8 cellular contexts compared by ENCODE assay signal in genomic region chr12:27331927-27332324, GRCh38. TPM values are rescaled to one million over a fixed set of nuclear protein-coding genes. Genes with fewer than 3 reads are reported as not detected.
DNase-seq lines count a peak whose midpoint lies in the region; ATAC-seq and TF ChIP-seq lines count a peak whose summit lies in the region.

No MANE protein-coding gene starts in this region.

- CTCF ChIA-PET in activated CD8-positive, alpha-beta T cell treated with anti-CD3 and anti-CD28 coated beads for 36 hours (lab: Charles Lee), result interaction anchor here (0.8 to 1.9 kb wide), 4 partner anchors 15 to 372 kb away, joined by 3 to 6 read pairs (median 4); no protein-coding TSS in a partner anchor

- H3K9me3 ChIP-seq in suprapubic skin, result no peaks in the 10 kb centered on the region

- no peak for TF ChIP-seq EP300 in suprapubic skin (IDR thresholded peaks at IDR 0.05)

- peak overlapping the region; percentile 65 for H3K4me3 Mint-ChIP-seq in activated T-cell treated with anti-CD3 and anti-CD28 coated beads, Interleukin-2, amount 50 U/mL, for 4 hours
- H3K4me3 Mint-ChIP-seq in activated CD8-positive, alpha-beta T cell treated with anti-CD3 and anti-CD28 coated beads for 36 hours, result peak overlapping the region; percentile 85
- peak overlapping the region; percentile 81 for H3K4me3 Mint-ChIP-seq in glutamatergic neuron (ENCODE audit: unreplicated experiment)

- no peak for ATAC-seq in activated T-cell treated with anti-CD3 and anti-CD28 coated beads, Interleukin-2, amount 50 U/mL, for 4 hours
- peak; percentile 9 for ATAC-seq in activated CD8-positive, alpha-beta T cell treated with anti-CD3 and anti-CD28 coated beads for 36 hours
- ATAC-seq in HG03565 (IDR thresholded peaks at IDR 0.05; ENCODE audit: unreplicated experiment), result no peak

- DNase-seq in activated T-cell treated with anti-CD3 and anti-CD28 coated beads, Interleukin-2, amount 50 U/mL, for 4 hours, result no peak
- DNase-seq in activated T-cell treated with anti-CD3 and anti-CD28 coated beads for 4 hours (no peak), glutamatergic neuron (no peak), suprapubic skin (ENCODE audit: low spot score in 2 of 2) (no peak), NCI-H446 treated with DMSO at 0.1 percent for 48 hours (lab: John Stamatoyannopoulos, UW) (no peak), NCI-H748 treated with DMSO at 0.1 percent for 48 hours (lab: John Stamatoyannopoulos, UW) (no peak)
- DNase-seq in activated CD8-positive, alpha-beta T cell treated with anti-CD3 and anti-CD28 coated beads for 36 hours, result no peak

- H3K4me1 Mint-ChIP-seq in activated T-cell treated with anti-CD3 and anti-CD28 coated beads, Interleukin-2, amount 50 U/mL, for 4 hours (ENCODE audit: low read depth), result peaks cover 26% of the 10 kb centered on the region
- H3K4me1 Mint-ChIP-seq in activated CD8-positive, alpha-beta T cell treated with anti-CD3 and anti-CD28 coated beads for 36 hours (ENCODE audit: low read depth), result peaks cover 36% of the 10 kb centered on the region
- H3K4me1 Mint-ChIP-seq in glutamatergic neuron (ENCODE audit: low read depth, unreplicated experiment), result peaks cover 3% of the 10 kb centered on the region

- no peak for TF ChIP-seq POLR2A in suprapubic skin (IDR thresholded peaks at IDR 0.05)

- H3K27ac Mint-ChIP-seq in activated CD8-positive, alpha-beta T cell treated with anti-CD3 and anti-CD28 coated beads for 36 hours, result peak overlapping the region; percentile 84
- no peak overlapping the region for H3K27ac Mint-ChIP-seq in glutamatergic neuron (ENCODE audit: unreplicated experiment)

- H3K4me1 ChIP-seq in suprapubic skin, result peaks cover 26% of the 10 kb centered on the region

- no peak overlapping the region for H3K27ac ChIP-seq in suprapubic skin

- intact Hi-C loops in activated CD8-positive, alpha-beta T cell treated with anti-CD3 and anti-CD28 coated beads for 36 hours (cut with micrococcal nuclease), result loop anchor here (5.0 kb wide), 1 partner anchor 310 kb away; no protein-coding TSS in a partner anchor

- H3K27me3 ChIP-seq in suprapubic skin, result no peaks in the 10 kb centered on the region

- TF ChIP-seq CTCF in activated CD8-positive, alpha-beta T cell treated with anti-CD3 and anti-CD28 coated beads for 36 hours (IDR thresholded peaks at IDR 0.05), result no peak
- no peak for TF ChIP-seq CTCF in glutamatergic neuron (IDR thresholded peaks at IDR 0.05; ENCODE audit: partially characterized antibody, unreplicated experiment)
- no peak for TF ChIP-seq CTCF in suprapubic skin (IDR thresholded peaks at IDR 0.05)

- peaks cover 47% of the 10 kb centered on the region for H3K27me3 Mint-ChIP-seq in activated T-cell treated with anti-CD3 and anti-CD28 coated beads, Interleukin-2, amount 50 U/mL, for 4 hours (ENCODE audit: low read depth)
- peaks cover 35% of the 10 kb centered on the region for H3K27me3 Mint-ChIP-seq in activated CD8-positive, alpha-beta T cell treated with anti-CD3 and anti-CD28 coated beads for 36 hours
- peaks cover 15% of the 10 kb centered on the region for H3K27me3 Mint-ChIP-seq in glutamatergic neuron (ENCODE audit: unreplicated experiment)

- POLR2A ChIA-PET in activated CD8-positive, alpha-beta T cell treated with anti-CD3 and anti-CD28 coated beads for 36 hours (lab: Charles Lee), result interaction anchor here (0.7 to 1.6 kb wide), 2 partner anchors 23 to 54 kb away, joined by 3 to 4 read pairs; no protein-coding TSS in a partner anchor

- no peaks in the 10 kb centered on the region for H3K9me3 Mint-ChIP-seq in activated T-cell treated with anti-CD3 and anti-CD28 coated beads, Interleukin-2, amount 50 U/mL, for 4 hours
- H3K9me3 Mint-ChIP-seq in activated CD8-positive, alpha-beta T cell treated with anti-CD3 and anti-CD28 coated beads for 36 hours, result no peaks in the 10 kb centered on the region
- peaks cover 5% of the 10 kb centered on the region for H3K9me3 Mint-ChIP-seq in glutamatergic neuron (ENCODE audit: unreplicated experiment)

- WGBS in suprapubic skin, result 18% methylated on average over 3 of the region's 3 CpGs

- H3K4me3 ChIP-seq in suprapubic skin, result peak overlapping the region; percentile 84

- H3K36me3 Mint-ChIP-seq in activated T-cell treated with anti-CD3 and anti-CD28 coated beads, Interleukin-2, amount 50 U/mL, for 4 hours (ENCODE audit: insufficient read depth), result peaks cover 7% of the 10 kb centered on the region
- peaks cover 10% of the 10 kb centered on the region for H3K36me3 Mint-ChIP-seq in activated CD8-positive, alpha-beta T cell treated with anti-CD3 and anti-CD28 coated beads for 36 hours (ENCODE audit: low read depth)
- H3K36me3 Mint-ChIP-seq in glutamatergic neuron (ENCODE audit: unreplicated experiment), result no peaks in the 10 kb centered on the region

- H3K36me3 ChIP-seq in suprapubic skin, result no peaks in the 10 kb centered on the region

RNA-seq across cellular contexts. Expression of gene BMAL2, which starts 0.7 kb away (rescaled TPM):
- 1 to 10 TPM; 3.8 to 7.4 (median 6.8) TPM for total RNA-seq in activated T-cell treated with anti-CD3 and anti-CD28 coated beads, Interleukin-2, amount 50 U/mL, for 4 hours
- total RNA-seq in activated CD8-positive, alpha-beta T cell treated with anti-CD3 and anti-CD28 coated beads for 36 hours, result 1 to 10 TPM; 7.5 to 9.7 TPM
- total RNA-seq in glutamatergic neuron (ENCODE audit: unreplicated experiment) (5.3 TPM), suprapubic skin (10 to 100 TPM in 2 of 4 donors, 1 to 10 TPM in 2; 7.6 to 16.6 (median 10.5) TPM)
